ENCODE assay signal across 8 cellular contexts in the genomic region with DNA sequence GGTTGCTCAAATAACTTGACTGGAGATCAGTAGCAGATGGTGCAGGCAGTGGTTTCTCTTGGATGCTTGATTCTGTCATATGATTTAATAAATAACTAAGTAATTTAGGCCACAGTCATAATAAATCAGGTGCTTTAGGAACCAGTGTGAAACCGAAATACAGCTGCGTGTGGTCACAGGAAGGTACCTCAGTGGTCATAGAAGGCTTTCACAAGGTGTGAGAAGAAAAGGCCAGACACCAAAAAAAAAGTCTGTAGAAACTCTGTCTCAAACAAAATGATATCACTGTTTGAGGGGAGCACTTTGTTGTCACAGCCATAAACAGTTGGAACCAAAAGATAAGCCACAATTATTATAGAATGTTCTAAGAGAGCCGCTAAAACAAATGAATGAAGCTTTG. TPM values are rescaled to one million over a fixed set of nuclear protein-coding genes. Genes with fewer than 3 reads are reported as not detected.
A peak's percentile ranks its signal among the peaks of the same experiment; 100 is the strongest.
DNase-seq lines count a peak whose midpoint lies in the region; ATAC-seq lines count a peak whose summit lies in the region.

No MANE protein-coding gene starts in this region.

- no peak overlapping the region for H3K4me3 ChIP-seq in BLaER1 treated with 17β-estradiol and CSF1 and Interleukin-3, amounts not matched to agents 10 nM and 100 nM

- no peak for DNase-seq in T-helper 17 cell
- DNase-seq in NCI-H748 treated with DMSO at 0.1 percent for 48 hours (lab: John Stamatoyannopoulos, UW), result no peak
- no peak for DNase-seq in superior temporal gyrus (ENCODE audit: extremely low spot score)
- DNase-seq in activated CD4-positive, alpha-beta T cell treated with anti-CD3 and anti-CD28 coated beads for 48 hours, result no peak
- DNase-seq in sciatic nerve (ENCODE audit: low spot score), result no peak

- no peaks in the 10 kb centered on the region for H4K20me1 ChIP-seq in BLaER1 treated with 17β-estradiol and CSF1 and Interleukin-3, amounts not matched to agents 10 nM and 100 nM

- peak overlapping the region; percentile 85 for H3K27ac Mint-ChIP-seq in T-helper 17 cell

- 0 out of 22 replicates have a peak overlapping the region, but pooled peaks of 1 of the 11 experiments have one; percentile 41 for H3K9ac ChIP-seq in BLaER1 treated with 17β-estradiol and CSF1 and Interleukin-3, amounts not matched to agents 10 nM and 100 nM

- ATAC-seq in GM19438 (IDR thresholded peaks at IDR 0.05; ENCODE audit: low read depth, unreplicated experiment) (peak; percentile 99), HG03060 (IDR thresholded peaks at IDR 0.05; ENCODE audit: low read depth, unreplicated experiment) (peak; percentile 93), T-helper 17 cell (no peak), sciatic nerve (no peak)

- peaks cover 30 to 62% (median 54%) of the 10 kb centered on the region in 10 experiments for H3K4me1 ChIP-seq in BLaER1 treated with 17β-estradiol and CSF1 and Interleukin-3, amounts not matched to agents 10 nM and 100 nM

- no peaks in the 10 kb centered on the region for H3K27me3 ChIP-seq in BLaER1 treated with 17β-estradiol and CSF1 and Interleukin-3, amounts not matched to agents 10 nM and 100 nM

- H3K9me3 ChIP-seq in BLaER1 treated with 17β-estradiol and CSF1 and Interleukin-3, amounts not matched to agents 10 nM and 100 nM (replicated peaks in 1 of 11), result no peaks in the 10 kb centered on the region
- no peaks in the 10 kb centered on the region for H3K9me3 ChIP-seq in T-helper 17 cell (ENCODE audit: control insufficient read depth, low read length, poor library complexity, severe bottlenecking)

- H3K36me3 ChIP-seq in BLaER1 treated with 17β-estradiol and CSF1 and Interleukin-3, amounts not matched to agents 10 nM and 100 nM, result no peaks in the 10 kb centered on the region

- no peaks in the 10 kb centered on the region for H3K27me3 Mint-ChIP-seq in T-helper 17 cell

- H3K4me1 Mint-ChIP-seq in T-helper 17 cell, result peaks cover 20% of the 10 kb centered on the region

- no peaks in the 10 kb centered on the region for H3K36me3 Mint-ChIP-seq in T-helper 17 cell (ENCODE audit: low read depth)

- peak overlapping the region; percentile 30 to 83 (median 66); a peak in 18 of 22 replicates for H3K4me2 ChIP-seq in BLaER1 treated with 17β-estradiol and CSF1 and Interleukin-3, amounts not matched to agents 10 nM and 100 nM

- H3K27ac ChIP-seq in BLaER1 treated with 17β-estradiol and CSF1 and Interleukin-3, amounts not matched to agents 10 nM and 100 nM, result peak overlapping the region in 4 of 11 experiments; percentile 58 to 98 (median 92); a peak in 6 of 22 replicates

- no peak overlapping the region for H3K4me3 Mint-ChIP-seq in T-helper 17 cell

- intact Hi-C loops in sciatic nerve (cut with DNase I), result no loop called here

RNA-seq across cellular contexts. Expression of gene ARMC2, which starts 56.5 kb away (rescaled TPM):
- total RNA-seq in T-helper 17 cell, result 1 to 10 TPM; 6.9 to 8.7 TPM
- total RNA-seq in sciatic nerve, result 17.2 TPM

Comparison
In these comparisons a context has a peak if more than half of its experiments do, and no peak if none do; other contexts are left out.
1. ATAC-seq: peak in GM19438 (single experiment) and HG03060 (single experiment); none in T-helper 17 cell (single experiment) and sciatic nerve (single experiment).